Comparison of ENCODE assay signal across 19 cellular contexts in the genomic region with DNA sequence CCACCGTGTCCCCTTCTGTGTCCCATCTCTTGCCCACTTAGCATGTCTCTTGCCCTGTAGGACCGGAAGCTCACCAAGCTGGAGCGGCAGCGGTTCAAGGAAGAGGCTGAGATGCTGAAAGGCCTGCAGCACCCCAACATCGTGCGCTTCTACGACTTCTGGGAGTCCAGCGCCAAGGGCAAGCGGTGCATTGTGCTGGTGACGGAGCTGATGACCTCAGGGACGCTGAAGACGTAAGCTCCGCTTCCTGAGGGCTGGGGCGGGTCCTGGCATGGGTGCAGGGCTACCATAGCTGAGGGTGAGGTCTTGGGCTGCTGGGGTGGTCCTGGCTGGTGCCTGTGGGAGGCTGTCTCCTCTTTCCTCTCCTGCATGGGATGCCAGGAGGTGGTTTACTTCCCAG. TPM values are rescaled to one million over a fixed set of nuclear protein-coding genes. Genes with fewer than 3 reads are reported as not detected.
DNase-seq lines count a peak whose midpoint lies in the region; ATAC-seq and TF ChIP-seq lines count a peak whose summit lies in the region.
"Had no signal": no experiment of that assay in that cellular context is flagged by ENCODE, and none has a peak within 500 bp of the region (broad histone marks: within the 10 kb centered on the region; RNA-seq: fewer than 3 reads in every experiment).

No MANE protein-coding gene starts in this region.

- H3K9me3 Mint-ChIP-seq in neural progenitor cell = peaks cover 2% of the 10 kb centered on the region
- no peaks in the 10 kb centered on the region for H3K9me3 Mint-ChIP-seq in stimulated activated effector memory CD8-positive, alpha-beta T cell treated with anti-CD3 and anti-CD28 coated beads, Interleukin-12 subunit alpha, Interleukin-12 subunit beta, amount 100 ng/mL, for 72 hours
- H3K9me3 Mint-ChIP-seq: CD4-positive, CD25-positive, alpha-beta regulatory T cell; CD8-positive, alpha-beta T cell; GM23338; H9 had no signal

- H3K27me3 ChIP-seq in right cardiac atrium (ENCODE audit: control insufficient read depth, insufficient read depth) = no peaks in the 10 kb centered on the region
- H3K27me3 ChIP-seq in body of pancreas = no peaks in the 10 kb centered on the region
- H3K27me3 ChIP-seq in neural progenitor cell = no peaks in the 10 kb centered on the region
- H3K27me3 ChIP-seq in transverse colon = no peaks in the 10 kb centered on the region

- H3K27ac Mint-ChIP-seq in neural progenitor cell = peak overlapping the region; percentile 42
- H3K27ac Mint-ChIP-seq in stimulated activated effector memory CD8-positive, alpha-beta T cell treated with anti-CD3 and anti-CD28 coated beads, Interleukin-12 subunit alpha, Interleukin-12 subunit beta, amount 100 ng/mL, for 72 hours = no peak overlapping the region
- H3K27ac Mint-ChIP-seq: CD4-positive, CD25-positive, alpha-beta regulatory T cell; CD8-positive, alpha-beta T cell; GM23338 had no signal

- H3K36me3 Mint-ChIP-seq in neural progenitor cell = peaks cover 3% of the 10 kb centered on the region
- H3K36me3 Mint-ChIP-seq in stimulated activated effector memory CD8-positive, alpha-beta T cell treated with anti-CD3 and anti-CD28 coated beads, Interleukin-12 subunit alpha, Interleukin-12 subunit beta, amount 100 ng/mL, for 72 hours = no peaks in the 10 kb centered on the region
- H3K36me3 Mint-ChIP-seq: CD4-positive, CD25-positive, alpha-beta regulatory T cell; CD8-positive, alpha-beta T cell had no signal

- DNase-seq in right cardiac atrium (peak in 2 of 3 donors; percentile 7 to 46), left cardiac atrium (no peak), body of pancreas (no peak), neural progenitor cell (ENCODE audit: low spot score) (no peak), transverse colon (no peak), T-helper 1 cell (no peak), pons (ENCODE audit: low spot score) (no peak)
- DNase-seq in stimulated activated effector memory CD8-positive, alpha-beta T cell treated with anti-CD3 and anti-CD28 coated beads, Interleukin-12 subunit alpha, Interleukin-12 subunit beta, amount 100 ng/mL, for 72 hours (ENCODE audit: low spot score in 2 of 2) = no peak
- DNase-seq: Caco-2; CD4-positive, CD25-positive, alpha-beta regulatory T cell; CD8-positive, alpha-beta T cell; DMS153; DND-41; H9 had no signal

- no peak overlapping the region for H2AFZ ChIP-seq in neural progenitor cell (replicated peaks)
- H2AFZ ChIP-seq: GM23338 had no signal

- intact Hi-C loops in right cardiac atrium (cut with DNase I) = no loop called here
- intact Hi-C loops in left cardiac atrium (cut with DNase I) = no loop called here
- intact Hi-C loops in body of pancreas (cut with DNase I) = no loop called here
- intact Hi-C loops in transverse colon (cut with DNase I; ENCODE audit: low total_unique reads) = no loop called here

- no peaks in the 10 kb centered on the region for H3K36me3 ChIP-seq in body of pancreas (replicated peaks in 1 of 2; ENCODE audit: insufficient read depth in 1 of 2, low read depth in 2 of 2)
- no peaks in the 10 kb centered on the region for H3K36me3 ChIP-seq in neural progenitor cell
- no peaks in the 10 kb centered on the region for H3K36me3 ChIP-seq in transverse colon

- no peaks in the 10 kb centered on the region for H3K79me2 ChIP-seq in neural progenitor cell (ENCODE audit: low read depth)

- in situ Hi-C loops in transverse colon (cut with MboI; ENCODE audit: low pct_ligation_motif_present in 1 of 4, low pct_unique_long_range_greater_than_20kb in 1 of 4, low sequenced_read_pairs in 3 of 4) = no loop called here

- H3K27ac ChIP-seq in right cardiac atrium (ENCODE audit: low read length) (no peak overlapping the region), body of pancreas (peak overlapping the region in 3 of 4 donors; percentile 52 to 89 (median 86)), neural progenitor cell (no peak overlapping the region), transverse colon (peak overlapping the region; percentile 69 to 86 (median 79))
- H3K27ac ChIP-seq: C4-2B had no signal

- no peak overlapping the region for H3K4me3 Mint-ChIP-seq in neural progenitor cell
- H3K4me3 Mint-ChIP-seq in stimulated activated effector memory CD8-positive, alpha-beta T cell treated with anti-CD3 and anti-CD28 coated beads, Interleukin-12 subunit alpha, Interleukin-12 subunit beta, amount 100 ng/mL, for 72 hours = no peak overlapping the region
- H3K4me3 Mint-ChIP-seq: CD4-positive, CD25-positive, alpha-beta regulatory T cell; CD8-positive, alpha-beta T cell; GM23338; H9 had no signal

- H3K9me3 ChIP-seq in right cardiac atrium (ENCODE audit: control insufficient read depth, low read length) (no peaks in the 10 kb centered on the region), body of pancreas (no peaks in the 10 kb centered on the region), neural progenitor cell (ENCODE audit: low read depth) (no peaks in the 10 kb centered on the region), transverse colon (no peaks in the 10 kb centered on the region)
- H3K9me3 ChIP-seq: Caco-2 had no signal

- H3K9ac ChIP-seq in neural progenitor cell = no peak overlapping the region

- H3K4me2 ChIP-seq in neural progenitor cell = no peak overlapping the region
- H3K4me2 ChIP-seq: GM23338 had no signal

- H3K4me1 ChIP-seq in right cardiac atrium (ENCODE audit: control insufficient read depth, insufficient read depth, low read length) = no peaks in the 10 kb centered on the region
- peaks cover 89% of the 10 kb centered on the region for H3K4me1 ChIP-seq in body of pancreas
- peaks cover 2% of the 10 kb centered on the region for H3K4me1 ChIP-seq in neural progenitor cell
- H3K4me1 ChIP-seq in transverse colon = peaks cover 28 to 85% (median 77%) of the 10 kb centered on the region in 4 donors
- H3K4me1 ChIP-seq: Caco-2 had no signal

- TF ChIP-seq CTCF in body of pancreas (IDR thresholded peaks at IDR 0.05) (no peak), neural progenitor cell (IDR thresholded peaks at IDR 0.05) (no peak), transverse colon (IDR thresholded peaks at IDR 0.05) (no peak)

- peaks cover under 1% of the 10 kb centered on the region for H4K20me1 ChIP-seq in neural progenitor cell (ENCODE audit: low read depth)

- no peak for TF ChIP-seq EP300 in transverse colon (IDR thresholded peaks at IDR 0.05; ENCODE audit: low read depth)

- H3K4me3 ChIP-seq in right cardiac atrium (ENCODE audit: low read length) (no peak overlapping the region), body of pancreas (no peak overlapping the region), neural progenitor cell (no peak overlapping the region), transverse colon (no peak overlapping the region)
- H3K4me3 ChIP-seq: GM23338 had no signal

- ATAC-seq in right cardiac atrium = no peak
- ATAC-seq in left cardiac atrium = no peak
- ATAC-seq in body of pancreas = no peak
- no peak for ATAC-seq in stimulated activated effector memory CD8-positive, alpha-beta T cell treated with anti-CD3 and anti-CD28 coated beads, Interleukin-12 subunit alpha, Interleukin-12 subunit beta, amount 100 ng/mL, for 72 hours
- ATAC-seq: CD8-positive, alpha-beta T cell; GM23338; HCT116 had no signal

- 85% methylated on average over 14 of the region's 14 CpGs for WGBS in right cardiac atrium
- 92 to 94% methylated on average over 6 to 14 of the region's 14 CpGs for WGBS in body of pancreas, 2 donors
- WGBS in transverse colon (ENCODE audit: low coverage in 1 of 2), 2 donors = 95 to 97% methylated on average over 4 to 12 of the region's 14 CpGs

- TF ChIP-seq POLR2A in body of pancreas (IDR thresholded peaks at IDR 0.05) (no peak), transverse colon (IDR thresholded peaks at IDR 0.05) (no peak)

- H3F3A ChIP-seq in neural progenitor cell (ENCODE audit: low read depth) = no peaks in the 10 kb centered on the region

- peaks cover 5% of the 10 kb centered on the region for H3K4me1 Mint-ChIP-seq in neural progenitor cell
- H3K4me1 Mint-ChIP-seq in stimulated activated effector memory CD8-positive, alpha-beta T cell treated with anti-CD3 and anti-CD28 coated beads, Interleukin-12 subunit alpha, Interleukin-12 subunit beta, amount 100 ng/mL, for 72 hours = peaks cover 12% of the 10 kb centered on the region

- H3K27me3 Mint-ChIP-seq in neural progenitor cell (ENCODE audit: insufficient read depth, low read depth) = peaks cover 6% of the 10 kb centered on the region

RNA-seq across cellular contexts. Expression of a gene that starts 45.7 kb away (rescaled TPM):
- total RNA-seq in right cardiac atrium (100 to 1,000 TPM; 217 to 322 (median 278) TPM), left cardiac atrium (100 to 1,000 TPM; 174 to 175 TPM), body of pancreas (100 to 1,000 TPM in 1 of 2 donors, 10 to 100 TPM in 1; 85.4 to 173 TPM), neural progenitor cell (ENCODE audit: low replicate concordance) (6.2 and 16.7 TPM in 2 replicates), transverse colon (100 to 1,000 TPM; 133 to 618 (median 157) TPM)
- polyA plus RNA-seq in right cardiac atrium = 167 TPM
- total RNA-seq: A172 had no signal
- polyA plus RNA-seq: BJ; CD4-positive, CD25-positive, alpha-beta regulatory T cell had no signal

Comparison
In these comparisons a context has a peak if more than half of its experiments do, and no peak if none do; other contexts are left out.
1. DNase-seq: peak in right cardiac atrium (2 of 3); none in left cardiac atrium (single experiment), body of pancreas (0 of 4), neural progenitor cell (single experiment), transverse colon (single experiment), T-helper 1 cell (0 of 5), stimulated activated effector memory CD8-positive, alpha-beta T cell treated with anti-CD3 and anti-CD28 coated beads, Interleukin-12 subunit alpha, Interleukin-12 subunit beta, amount 100 ng/mL, for 72 hours (0 of 2) and pons (single experiment).
2. H3K27ac ChIP-seq: peak in body of pancreas (3 of 4) and transverse colon (4 of 4); none in right cardiac atrium (single experiment) and neural progenitor cell (single experiment).